Comparison of ENCODE assay signal across 9 cellular contexts in the genomic region with DNA sequence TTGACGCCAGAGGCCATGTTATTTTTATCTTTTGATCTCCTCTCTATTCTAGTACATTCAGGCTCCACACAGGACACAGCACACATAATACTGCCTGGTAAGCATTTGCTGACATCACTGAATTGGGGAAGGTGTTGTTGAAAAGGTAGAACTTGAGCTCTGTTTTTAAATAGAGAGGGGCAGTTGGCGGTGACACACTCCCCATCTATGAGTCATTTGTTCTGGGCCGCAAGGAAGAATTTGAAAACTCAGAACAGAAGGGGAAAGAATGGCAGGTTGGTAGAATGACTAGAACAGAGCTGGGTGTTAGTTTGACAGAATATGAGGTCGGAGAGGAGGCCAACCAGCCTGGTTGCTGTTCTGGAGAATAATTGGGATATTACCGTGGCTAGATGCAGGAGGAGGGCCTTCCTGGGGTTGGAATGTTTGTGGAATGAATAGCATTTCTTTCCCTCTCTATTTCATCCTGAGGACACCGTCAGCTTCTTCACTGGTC. TPM values are rescaled to one million over a fixed set of nuclear protein-coding genes. Genes with fewer than 3 reads are reported as not detected.
DNase-seq lines count a peak whose midpoint lies in the region; ATAC-seq and TF ChIP-seq lines count a peak whose summit lies in the region.
"Had no signal": no experiment of that assay in that cellular context is flagged by ENCODE, and none has a peak within 500 bp of the region (broad histone marks: within the 10 kb centered on the region; RNA-seq: fewer than 3 reads in every experiment).

No MANE protein-coding gene starts in this region.

- H3K36me3 ChIP-seq in adipocyte (ENCODE audit: control insufficient read depth, insufficient read depth, low read length, severe bottlenecking) (no peaks in the 10 kb centered on the region), kidney epithelial cell (ENCODE audit: control insufficient read depth, insufficient read depth, low read length) (no peaks in the 10 kb centered on the region), transverse colon (no peaks in the 10 kb centered on the region)

- no peaks in the 10 kb centered on the region for H3K9me3 Mint-ChIP-seq in activated naive CD8-positive, alpha-beta T cell treated with anti-CD3 and anti-CD28 coated beads, Interleukin-2, amount 50 U/mL, for 24 hours
- H3K9me3 Mint-ChIP-seq in activated naive CD8-positive, alpha-beta T cell treated with anti-CD3 and anti-CD28 coated beads for 36 hours = no peaks in the 10 kb centered on the region
- H3K9me3 Mint-ChIP-seq: CD4-positive, alpha-beta memory T cell had no signal

- WGBS in transverse colon (ENCODE audit: low coverage in 1 of 2), 2 donors = 58 to 72% methylated on average over 6 of the region's 6 CpGs

- no peak for DNase-seq in activated naive CD8-positive, alpha-beta T cell treated with anti-CD3 and anti-CD28 coated beads, Interleukin-2, amount 50 U/mL, for 24 hours
- DNase-seq in activated naive CD8-positive, alpha-beta T cell treated with anti-CD3 and anti-CD28 coated beads for 36 hours = no peak
- DNase-seq in adipocyte (ENCODE audit: low read depth) (peak; percentile 80), kidney epithelial cell (ENCODE audit: low read depth) (peak; percentile 83), transverse colon (no peak), NCI-H82 (lab: John Stamatoyannopoulos, UW) (no peak)
- no peak for DNase-seq in activated T-cell treated with anti-CD3 and anti-CD28 coated beads, Interleukin-2, amount 50 U/mL, for 1 hour
- DNase-seq: CD4-positive, alpha-beta memory T cell had no signal

- TF ChIP-seq POLR2A in transverse colon (IDR thresholded peaks at IDR 0.05) = no peak

- no peak overlapping the region for H3K4me3 Mint-ChIP-seq in activated naive CD8-positive, alpha-beta T cell treated with anti-CD3 and anti-CD28 coated beads, Interleukin-2, amount 50 U/mL, for 24 hours
- no peak overlapping the region for H3K4me3 Mint-ChIP-seq in activated naive CD8-positive, alpha-beta T cell treated with anti-CD3 and anti-CD28 coated beads for 36 hours
- H3K4me3 Mint-ChIP-seq: CD4-positive, alpha-beta memory T cell had no signal

- peak overlapping the region; percentile 62 to 73 (median 66) for H3K27ac ChIP-seq in transverse colon

- H3K27ac Mint-ChIP-seq in activated naive CD8-positive, alpha-beta T cell treated with anti-CD3 and anti-CD28 coated beads, Interleukin-2, amount 50 U/mL, for 24 hours = no peak overlapping the region
- H3K27ac Mint-ChIP-seq in activated naive CD8-positive, alpha-beta T cell treated with anti-CD3 and anti-CD28 coated beads for 36 hours = no peak overlapping the region

- H3K9me3 ChIP-seq in adipocyte (ENCODE audit: control insufficient read depth, low read length) (no peaks in the 10 kb centered on the region), transverse colon (no peaks in the 10 kb centered on the region)

- H3K27me3 ChIP-seq in adipocyte (replicated peaks; ENCODE audit: control insufficient read depth, insufficient read depth, low read length) (no peaks in the 10 kb centered on the region), kidney epithelial cell (ENCODE audit: control insufficient read depth, insufficient read depth, low read length) (no peaks in the 10 kb centered on the region), transverse colon (no peaks in the 10 kb centered on the region)

- peaks cover 35% of the 10 kb centered on the region for H3K4me1 ChIP-seq in adipocyte (ENCODE audit: control insufficient read depth, insufficient read depth, low read length)
- H3K4me1 ChIP-seq in transverse colon = peaks cover 14 to 42% (median 26%) of the 10 kb centered on the region in 4 donors

- no peak overlapping the region for H3K9ac ChIP-seq in adipocyte (ENCODE audit: low read length)

- no peak for TF ChIP-seq CTCF in kidney epithelial cell (IDR thresholded peaks at IDR 0.05; ENCODE audit: insufficient read depth, low read length, poor library complexity, severe bottlenecking)
- no peak for TF ChIP-seq CTCF in transverse colon (IDR thresholded peaks at IDR 0.05)

- intact Hi-C loops in transverse colon (cut with DNase I; ENCODE audit: low total_unique reads) = no loop called here

- peak; percentile 65 for ATAC-seq in activated naive CD8-positive, alpha-beta T cell treated with anti-CD3 and anti-CD28 coated beads, Interleukin-2, amount 50 U/mL, for 24 hours
- ATAC-seq in HG02588 (IDR thresholded peaks at IDR 0.05; ENCODE audit: unreplicated experiment) = no peak

- H3K4me3 ChIP-seq in adipocyte (ENCODE audit: low read length) (no peak overlapping the region), kidney epithelial cell (ENCODE audit: low read depth, low read length) (no peak overlapping the region), transverse colon (no peak overlapping the region)

- TF ChIP-seq EP300 in transverse colon (IDR thresholded peaks at IDR 0.05; ENCODE audit: low read depth) = no peak

- H3K4me1 Mint-ChIP-seq in activated naive CD8-positive, alpha-beta T cell treated with anti-CD3 and anti-CD28 coated beads, Interleukin-2, amount 50 U/mL, for 24 hours = peaks cover 6% of the 10 kb centered on the region
- H3K4me1 Mint-ChIP-seq in activated naive CD8-positive, alpha-beta T cell treated with anti-CD3 and anti-CD28 coated beads for 36 hours = no peaks in the 10 kb centered on the region
- H3K4me1 Mint-ChIP-seq: CD4-positive, alpha-beta memory T cell had no signal

- peaks cover 9% of the 10 kb centered on the region for H3K27me3 Mint-ChIP-seq in activated naive CD8-positive, alpha-beta T cell treated with anti-CD3 and anti-CD28 coated beads, Interleukin-2, amount 50 U/mL, for 24 hours
- H3K27me3 Mint-ChIP-seq in activated naive CD8-positive, alpha-beta T cell treated with anti-CD3 and anti-CD28 coated beads for 36 hours = peaks cover 3% of the 10 kb centered on the region

- H3K36me3 Mint-ChIP-seq in activated naive CD8-positive, alpha-beta T cell treated with anti-CD3 and anti-CD28 coated beads, Interleukin-2, amount 50 U/mL, for 24 hours (ENCODE audit: low read depth) = no peaks in the 10 kb centered on the region
- H3K36me3 Mint-ChIP-seq in activated naive CD8-positive, alpha-beta T cell treated with anti-CD3 and anti-CD28 coated beads for 36 hours = no peaks in the 10 kb centered on the region
- H3K36me3 Mint-ChIP-seq: CD4-positive, alpha-beta memory T cell had no signal

- in situ Hi-C loops in transverse colon (cut with MboI; ENCODE audit: low pct_ligation_motif_present in 1 of 4, low pct_unique_long_range_greater_than_20kb in 1 of 4, low sequenced_read_pairs in 3 of 4) = no loop called here

RNA-seq across cellular contexts. Expression of a gene that starts 52.1 kb away (rescaled TPM):
- 1 to 10 TPM; 1.2 to 1.4 TPM for total RNA-seq in activated naive CD8-positive, alpha-beta T cell treated with anti-CD3 and anti-CD28 coated beads for 36 hours
- 61.5 and 66.4 TPM in 2 replicates for total RNA-seq in kidney epithelial cell
- total RNA-seq in transverse colon = 100 to 1,000 TPM in 1 of 4 donors, 10 to 100 TPM in 2, 1 to 10 TPM in 1; 10.0 to 101 (median 70.0) TPM

Comparison
In these comparisons a context has a peak if more than half of its experiments do, and no peak if none do; other contexts are left out.
1. DNase-seq: peak in adipocyte (single experiment) and kidney epithelial cell (single experiment); none in activated naive CD8-positive, alpha-beta T cell treated with anti-CD3 and anti-CD28 coated beads, Interleukin-2, amount 50 U/mL, for 24 hours (single experiment), activated naive CD8-positive, alpha-beta T cell treated with anti-CD3 and anti-CD28 coated beads for 36 hours (single experiment), transverse colon (single experiment), activated T-cell treated with anti-CD3 and anti-CD28 coated beads, Interleukin-2, amount 50 U/mL, for 1 hour (single experiment) and NCI-H82 (single experiment).
2. RNA of a gene that starts 52.1 kb away (total RNA-seq): 10.0 to 101 TPM in transverse colon and 61.5 to 66.4 TPM in kidney epithelial cell; 1.2 to 1.4 TPM in activated naive CD8-positive, alpha-beta T cell treated with anti-CD3 and anti-CD28 coated beads for 36 hours; every median in the first group is over 4 times any median in the second.